Comparison of ENCODE assay signal across 1 cellular context in genomic region chr17:79800325-79801155, GRCh38.
TF ChIP-seq lines count a peak whose summit lies in the region.

No MANE protein-coding gene starts in this region.

TF ChIP-seq in HEK293, 187 proteins besides CTCF, POLR2A, EP300 and RAD21 (continued from another document):
- TF ChIP-seq ZBTB49 (tag by site-specific recombination; IDR thresholded peaks at IDR 0.05; ENCODE audit: low read depth), result no peak
- TF ChIP-seq ZNF629 (tag by site-specific recombination; IDR thresholded peaks at IDR 0.05), result peak; percentile 44; the same call in 1 of the 2 replicates
- peak; percentile 72; the same call in 1 of the 2 replicates for TF ChIP-seq GLIS1 (tag by site-specific recombination; IDR thresholded peaks at IDR 0.05)
- no peak for TF ChIP-seq ZNF785 (tag by site-specific recombination; IDR thresholded peaks at IDR 0.05)
- TF ChIP-seq ZNF600 (tag by site-specific recombination; IDR thresholded peaks at IDR 0.05), result peak; percentile 73
- peak; percentile 18; the same call in 1 of the 2 replicates for TF ChIP-seq ZNF2 (tag by site-specific recombination; IDR thresholded peaks at IDR 0.05)
- 0 out of 2 replicates have a peak, but pooled peaks have one; percentile 6 for TF ChIP-seq ZIC2 (tag by site-specific recombination; IDR thresholded peaks at IDR 0.05)
- no peak for TF ChIP-seq ZNF19 (tag by site-specific recombination; IDR thresholded peaks at IDR 0.05; ENCODE audit: low read depth)
- TF ChIP-seq SALL2 (tag by site-specific recombination; IDR thresholded peaks at IDR 0.05; ENCODE audit: borderline replicate concordance), result no peak
- TF ChIP-seq ZBTB11 (tag by site-specific recombination; conservative IDR thresholded peaks at IDR 0.05; ENCODE audit: low read depth), result peak; percentile 18; the same call in 1 of the 2 replicates
- peak; percentile 15; the same call in 1 of the 2 replicates for TF ChIP-seq ZNF76 (tag by site-specific recombination; IDR thresholded peaks at IDR 0.05; ENCODE audit: borderline replicate concordance, low read depth)
- peak; percentile 73; the same call in 1 of the 2 replicates for TF ChIP-seq ZNF660 (tag by site-specific recombination; IDR thresholded peaks at IDR 0.05)
- no peak; the same call in 1 of the 2 replicates for TF ChIP-seq PRDM4 (tag by site-specific recombination; IDR thresholded peaks at IDR 0.05)
- TF ChIP-seq ZNF366 (tag by site-specific recombination; conservative IDR thresholded peaks at IDR 0.05), result 0 out of 2 replicates have a peak, but pooled peaks have one; percentile 44
- TF ChIP-seq REPIN1 (tag by site-specific recombination; IDR thresholded peaks at IDR 0.05; ENCODE audit: low read depth), result 0 out of 2 replicates have a peak, but pooled peaks have one; percentile 14
- no peak for TF ChIP-seq ZNF214 (tag by site-specific recombination; IDR thresholded peaks at IDR 0.05; ENCODE audit: borderline replicate concordance)
- no peak for TF ChIP-seq ZNF155 (tag by site-specific recombination; IDR thresholded peaks at IDR 0.05)
- TF ChIP-seq ZNF37A (tag by site-specific recombination; IDR thresholded peaks at IDR 0.05), result no peak
- 0 out of 2 replicates have a peak, but pooled peaks have one; percentile 46 for TF ChIP-seq ZNF777 (tag by site-specific recombination; IDR thresholded peaks at IDR 0.05; ENCODE audit: borderline replicate concordance)
- no peak for TF ChIP-seq ZNF26 (tag by site-specific recombination; IDR thresholded peaks at IDR 0.05)
- peak; percentile 62 for TF ChIP-seq ZNF24 (tag by site-specific recombination; IDR thresholded peaks at IDR 0.05)
- no peak for TF ChIP-seq ZNF571 (tag by site-specific recombination; IDR thresholded peaks at IDR 0.05)
- TF ChIP-seq ZNF654 (tag by site-specific recombination; IDR thresholded peaks at IDR 0.05; ENCODE audit: low read depth), result no peak
- no peak for TF ChIP-seq ZNF48 (tag by site-specific recombination; IDR thresholded peaks at IDR 0.05)
- TF ChIP-seq REST (tag by site-specific recombination; IDR thresholded peaks at IDR 0.05), result no peak
- no peak for TF ChIP-seq ZNF354C (tag by site-specific recombination; IDR thresholded peaks at IDR 0.05; ENCODE audit: borderline replicate concordance, low read depth)
- peak; percentile 78 for TF ChIP-seq OSR2 (tag by site-specific recombination; IDR thresholded peaks at IDR 0.05)
- no peak for TF ChIP-seq KLF1 (tag by site-specific recombination; IDR thresholded peaks at IDR 0.05)
- no peak; the same call in 1 of the 2 replicates for TF ChIP-seq ZNF639 (tag by site-specific recombination; IDR thresholded peaks at IDR 0.05)
- 0 out of 2 replicates have a peak, but pooled peaks have one; percentile 11 for TF ChIP-seq ZNF239 (tag by site-specific recombination; IDR thresholded peaks at IDR 0.05)
- no peak for TF ChIP-seq ZNF513 (tag by site-specific recombination; IDR thresholded peaks at IDR 0.05)
- TF ChIP-seq HOXC10 (CRISPR knock-in tag; IDR thresholded peaks at IDR 0.05), result no peak
- TF ChIP-seq SP3 (tag by site-specific recombination; IDR thresholded peaks at IDR 0.05), result peak; percentile 54; the same call in 1 of the 2 replicates
- TF ChIP-seq ZBTB44 (tag by site-specific recombination; IDR thresholded peaks at IDR 0.05), result peak; percentile 80
- TF ChIP-seq ZBTB1 (tag by site-specific recombination; IDR thresholded peaks at IDR 0.05), result no peak
- TF ChIP-seq ZNF175 (tag by site-specific recombination; IDR thresholded peaks at IDR 0.05), result no peak
- TF ChIP-seq ZSCAN30 (tag by site-specific recombination; IDR thresholded peaks at IDR 0.05), result peak; percentile 21; the same call in 1 of the 2 replicates
- peak; percentile 23; the same call in 1 of the 2 replicates for TF ChIP-seq ZFP37 (tag by site-specific recombination; IDR thresholded peaks at IDR 0.05)
- no peak for TF ChIP-seq ZNF664 (tag by site-specific recombination; IDR thresholded peaks at IDR 0.05)
- peak; percentile 20; the same call in 1 of the 2 replicates for TF ChIP-seq ZNF391 (tag by site-specific recombination; IDR thresholded peaks at IDR 0.05; ENCODE audit: borderline replicate concordance, low read depth)
